In the genomic region with DNA sequence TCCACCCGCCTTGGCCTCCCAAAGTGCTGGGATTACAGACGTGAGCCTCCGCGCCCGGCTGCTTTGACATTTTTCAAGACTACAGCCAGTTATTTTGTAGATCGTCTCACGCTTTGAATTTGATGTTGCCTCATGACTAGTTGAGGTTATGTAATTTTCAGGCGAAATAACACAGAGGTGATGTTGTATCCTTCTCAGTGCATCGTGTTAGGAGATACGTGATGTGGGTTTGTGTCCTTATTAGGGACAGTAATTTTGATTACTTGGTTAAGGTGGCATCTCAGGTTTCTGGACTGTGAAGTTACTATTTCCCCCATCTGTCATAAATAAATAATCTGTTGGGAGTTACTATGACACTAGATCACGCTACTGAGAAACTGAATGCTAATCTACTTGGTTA, we compare ENCODE assay signal across 28 cellular contexts.
"Had no signal": no experiment of that assay in that cellular context is flagged by ENCODE, and none has a peak within 500 bp of the region (broad histone marks: within the 10 kb centered on the region; RNA-seq: fewer than 3 reads in every experiment).

No MANE protein-coding gene starts in this region.

- H3K9me3 ChIP-seq: ascending aorta had no signal

- H3K4me1 Mint-ChIP-seq: activated CD4-positive, alpha-beta T cell treated with anti-CD3 and anti-CD28 coated beads for 36 hours; activated CD4-positive, alpha-beta T cell treated with anti-CD3 and anti-CD28 coated beads, Interleukin-2, amount 10 ng/mL, durations not matched to agents 7 days and 5 days; activated naive CD4-positive, alpha-beta T cell treated with anti-CD3 and anti-CD28 coated beads, Interleukin-2, amount 50 U/mL, for 24 hours; activated naive CD8-positive, alpha-beta T cell treated with anti-CD3 and anti-CD28 coated beads, Interleukin-2, amount 10 ng/mL, durations not matched to agents 7 days and 5 days had no signal

- H3K36me3 Mint-ChIP-seq: activated naive CD4-positive, alpha-beta T cell treated with anti-CD3 and anti-CD28 coated beads, Interleukin-2, amount 50 U/mL, for 24 hours had no signal

- H3K4me3 ChIP-seq: ascending aorta, cardiac muscle cell had no signal

- H3K27ac ChIP-seq: ascending aorta, cardiac muscle cell had no signal

- DNase-seq: activated CD4-positive, alpha-beta T cell treated with anti-CD3 and anti-CD28 coated beads for 36 hours; activated CD4-positive, alpha-beta T cell treated with anti-CD3 and anti-CD28 coated beads, Interleukin-2, amount 10 ng/mL, durations not matched to agents 7 days and 5 days; activated CD4-positive, alpha-beta T cell treated with anti-CD3 and anti-CD28 coated beads, Interleukin-2, amount 50 U/mL, for 48 hours; activated CD8-positive, alpha-beta T cell treated with anti-CD3 and anti-CD28 coated beads, Interleukin-2, amount 10 ng/mL, durations not matched to agents 7 days and 5 days; activated gamma-delta T cell; activated naive CD4-positive, alpha-beta T cell treated with Interleukin-2 at 50 U/mL for 16 hours; activated naive CD8-positive, alpha-beta T cell treated with anti-CD3 and anti-CD28 coated beads, Interleukin-2, amount 10 ng/mL, durations not matched to agents 7 days and 5 days; activated T-cell treated with anti-CD3 and anti-CD28 coated beads, Interleukin-2, amount 50 U/mL, for 24 hours; amygdala; Karpas-422; KBM-7; NCI-H1105; NCI-H1417 treated with DMSO at 0.1 percent for 48 hours; NCI-H187 treated with DMSO at 0.1 percent for 48 hours; NCI-H2081 treated with DMSO at 0.1 percent for 48 hours; NCI-H510A; NCI-H526; NCI-H748 treated with DMSO at 0.1 percent for 48 hours; NK-92 treated with Interleukin-12 subunit alpha and Interleukin-12 subunit beta, amount 100 ng/mL, for 24 hours; OCI-M1; Right ventricle myocardium superior had no signal

- ATAC-seq: activated CD4-positive, alpha-beta T cell treated with anti-CD3 and anti-CD28 coated beads for 36 hours; activated CD4-positive, CD25-positive, alpha-beta regulatory T cell treated with anti-CD3 and anti-CD28 coated beads, Interleukin-2, amount 50 U/mL, for 24 hours; activated CD8-positive, alpha-beta T cell treated with anti-CD3 and anti-CD28 coated beads, Interleukin-2, amount 10 ng/mL, durations not matched to agents 7 days and 5 days; WTC11 had no signal

- H3K4me3 Mint-ChIP-seq: activated CD4-positive, alpha-beta T cell treated with anti-CD3 and anti-CD28 coated beads for 36 hours; activated CD4-positive, alpha-beta T cell treated with anti-CD3 and anti-CD28 coated beads, Interleukin-2, amount 10 ng/mL, durations not matched to agents 7 days and 5 days; activated CD8-positive, alpha-beta T cell treated with anti-CD3 and anti-CD28 coated beads, Interleukin-2, amount 10 ng/mL, durations not matched to agents 7 days and 5 days; activated naive CD4-positive, alpha-beta T cell treated with anti-CD3 and anti-CD28 coated beads, Interleukin-2, amount 50 U/mL, for 24 hours; activated naive CD8-positive, alpha-beta T cell treated with anti-CD3 and anti-CD28 coated beads, Interleukin-2, amount 10 ng/mL, durations not matched to agents 7 days and 5 days; activated T-cell treated with anti-CD3 and anti-CD28 coated beads, Interleukin-2, amount 50 U/mL, for 24 hours; T-helper 2 cell treated with Interferon-gamma antibody and Interleukin-4, amounts not matched to agents 5 μg/mL and 100 μg/mL, for 36 hours; WTC11 had no signal

- H3K27ac Mint-ChIP-seq: activated CD4-positive, alpha-beta T cell treated with anti-CD3 and anti-CD28 coated beads for 36 hours; activated CD4-positive, alpha-beta T cell treated with anti-CD3 and anti-CD28 coated beads, Interleukin-2, amount 10 ng/mL, durations not matched to agents 7 days and 5 days; activated CD8-positive, alpha-beta T cell treated with anti-CD3 and anti-CD28 coated beads, Interleukin-2, amount 10 ng/mL, durations not matched to agents 7 days and 5 days; activated naive CD4-positive, alpha-beta T cell treated with anti-CD3 and anti-CD28 coated beads, Interleukin-2, amount 50 U/mL, for 24 hours; activated naive CD8-positive, alpha-beta T cell treated with anti-CD3 and anti-CD28 coated beads, Interleukin-2, amount 10 ng/mL, durations not matched to agents 7 days and 5 days; activated T-cell treated with anti-CD3 and anti-CD28 coated beads, Interleukin-2, amount 50 U/mL, for 24 hours; activated T-helper 2 cell treated with anti-CD3 and anti-CD28 coated beads, Interferon-gamma antibody, Interleukin-2, Interleukin-4, amounts not matched to agents 10 μg/mL and 5 μg/mL and 100 μg/mL, durations not matched to agents 14 hours and 24 hours and 36 hours; T-helper 2 cell treated with Interferon-gamma antibody and Interleukin-4, amounts not matched to agents 5 μg/mL and 100 μg/mL, for 36 hours; WTC11 had no signal

- H3K9me3 Mint-ChIP-seq: activated naive CD4-positive, alpha-beta T cell treated with anti-CD3 and anti-CD28 coated beads, Interleukin-2, amount 50 U/mL, for 24 hours; activated T-helper 2 cell treated with anti-CD3 and anti-CD28 coated beads, Interferon-gamma antibody, Interleukin-2, Interleukin-4, amounts not matched to agents 10 μg/mL and 5 μg/mL and 100 μg/mL, durations not matched to agents 14 hours and 24 hours and 36 hours; T-helper 2 cell treated with Interferon-gamma antibody and Interleukin-4, amounts not matched to agents 5 μg/mL and 100 μg/mL, for 36 hours had no signal

- H3K27me3 ChIP-seq: ascending aorta, cardiac muscle cell had no signal
